Comparison of ENCODE assay signal across 17 cellular contexts in genomic region chr6:41373367-41373918, GRCh38. TPM values are rescaled to one million over a fixed set of nuclear protein-coding genes. Genes with fewer than 3 reads are reported as not detected.
DNase-seq lines count a peak whose midpoint lies in the region; TF ChIP-seq lines count a peak whose summit lies in the region.
"Had no signal": no experiment of that assay in that cellular context is flagged by ENCODE, and none has a peak within 500 bp of the region (broad histone marks: within the 10 kb centered on the region; RNA-seq: fewer than 3 reads in every experiment).

No MANE protein-coding gene starts in this region.

- no peak for TF ChIP-seq CTCF in choroid plexus epithelial cell (conservative IDR thresholded peaks at IDR 0.05; ENCODE audit: low read depth, low read length)
- TF ChIP-seq CTCF in neural progenitor cell (IDR thresholded peaks at IDR 0.05): no peak

- H3K9me3 Mint-ChIP-seq in neural progenitor cell: no peaks in the 10 kb centered on the region

- H3K27ac ChIP-seq in HUES6 (ENCODE audit: low read depth, low read length) (no peak overlapping the region), neural progenitor cell (no peak overlapping the region)
- H3K27ac ChIP-seq: esophagus squamous epithelium, KMS-11, ovary, tibial nerve had no signal

- H3K27me3 ChIP-seq in HUES6 (ENCODE audit: control insufficient read depth, insufficient read depth, low read length) (peaks cover 99% of the 10 kb centered on the region), neural progenitor cell (peaks cover 100% of the 10 kb centered on the region)

- H4K20me1 ChIP-seq in neural progenitor cell (ENCODE audit: low read depth): peaks cover 75% of the 10 kb centered on the region

- H3F3A ChIP-seq in neural progenitor cell (ENCODE audit: low read depth): peaks cover 58% of the 10 kb centered on the region

- peak overlapping the region; percentile 76 for H3K4me2 ChIP-seq in neural progenitor cell
- H3K4me2 ChIP-seq: KMS-11 had no signal

- H3K4me3 ChIP-seq in HUES6 (ENCODE audit: low read depth, low read length) (peak overlapping the region; percentile 51), choroid plexus epithelial cell (ENCODE audit: low read depth, low read length) (no peak overlapping the region), neural progenitor cell (peak overlapping the region; percentile 16)
- H3K4me3 ChIP-seq: ovary had no signal

- no peaks in the 10 kb centered on the region for H3K9me3 ChIP-seq in HUES6 (ENCODE audit: control insufficient read depth, insufficient read depth, low read depth, low read length)
- no peaks in the 10 kb centered on the region for H3K9me3 ChIP-seq in neural progenitor cell (ENCODE audit: low read depth)
- H3K9me3 ChIP-seq: esophagus squamous epithelium, ovary, tibial nerve had no signal

- H3K79me2 ChIP-seq in neural progenitor cell (ENCODE audit: low read depth): no peaks in the 10 kb centered on the region

- H3K36me3 Mint-ChIP-seq in neural progenitor cell: no peaks in the 10 kb centered on the region

- no peak overlapping the region for H2AFZ ChIP-seq in neural progenitor cell (replicated peaks)

- H3K36me3 ChIP-seq in HUES6 (ENCODE audit: control insufficient read depth, insufficient read depth, low read length) (no peaks in the 10 kb centered on the region), neural progenitor cell (no peaks in the 10 kb centered on the region)
- H3K36me3 ChIP-seq: esophagus squamous epithelium, ovary, tibial nerve had no signal

- DNase-seq in DMS53 (lab: John Stamatoyannopoulos, UW) (peak; percentile 56), DMS53 treated with DMSO at 0.1 percent for 48 hours (lab: John Stamatoyannopoulos, UW; ENCODE audit: unreplicated experiment) (no peak), choroid plexus epithelial cell (ENCODE audit: low read depth) (peak; percentile 66), neural progenitor cell (ENCODE audit: low spot score) (no peak), islet precursor cell (no peak)
- no peak for DNase-seq in activated effector memory CD4-positive, alpha-beta T cell treated with Interleukin-2 at 50 U/mL for 16 hours
- DNase-seq in activated CD8-positive, alpha-beta memory T cell treated with anti-CD3 and anti-CD28 coated beads, Interleukin-2, amount 50 U/mL, for 48 hours: no peak
- DNase-seq: 8988T; aorta; esophagus squamous epithelium; NCI-H446; ovary; stimulated activated CD4-positive, alpha-beta T cell treated with anti-CD3 and anti-CD28 coated beads, Interleukin-4, amount 100 ng/mL, for 24 hours had no signal

- H3K4me1 ChIP-seq in HUES6 (ENCODE audit: control insufficient read depth, insufficient read depth, low read length): peaks cover 54% of the 10 kb centered on the region
- peaks cover 41% of the 10 kb centered on the region for H3K4me1 ChIP-seq in neural progenitor cell

- peaks cover 57% of the 10 kb centered on the region for H3K4me1 Mint-ChIP-seq in neural progenitor cell

- H3K27ac Mint-ChIP-seq in neural progenitor cell: no peak overlapping the region

- peak overlapping the region; percentile 82 for H3K4me3 Mint-ChIP-seq in neural progenitor cell

- peaks cover 88% of the 10 kb centered on the region for H3K27me3 Mint-ChIP-seq in neural progenitor cell (ENCODE audit: insufficient read depth, low read depth)

- H3K9ac ChIP-seq in HUES6 (ENCODE audit: low read length) (no peak overlapping the region), neural progenitor cell (no peak overlapping the region)
- H3K9ac ChIP-seq: KMS-11 had no signal

RNA-seq across cellular contexts. Expression of gene NCR2, which starts 38.0 kb away (rescaled TPM):
- not detected in 2 replicates for total RNA-seq in neural progenitor cell (ENCODE audit: low replicate concordance)
- total RNA-seq: aorta, kidney epithelial cell, ovary, tibial nerve had no signal

Comparison
In these comparisons a context has a peak if more than half of its experiments do, and no peak if none do; other contexts are left out.
1. DNase-seq: peak in DMS53 (single experiment) and choroid plexus epithelial cell (single experiment); none in DMS53 treated with DMSO at 0.1 percent for 48 hours (single experiment), neural progenitor cell (single experiment), islet precursor cell (single experiment), activated effector memory CD4-positive, alpha-beta T cell treated with Interleukin-2 at 50 U/mL for 16 hours (single experiment) and activated CD8-positive, alpha-beta memory T cell treated with anti-CD3 and anti-CD28 coated beads, Interleukin-2, amount 50 U/mL, for 48 hours (single experiment).